ENCODE assay signal across 32 cellular contexts in genomic region chr4:186283311-186283710, GRCh38. TPM values are rescaled to one million over a fixed set of nuclear protein-coding genes. Genes with fewer than 3 reads are reported as not detected.
"Had no signal": no experiment of that assay in that cellular context is flagged by ENCODE, and none has a peak within 500 bp of the region (broad histone marks: within the 10 kb centered on the region; RNA-seq: fewer than 3 reads in every experiment).

No MANE protein-coding gene starts in this region.

- H3K27ac Mint-ChIP-seq: naive thymus-derived CD8-positive, alpha-beta T cell; natural killer cell treated with Interleukin-12 subunit alpha and Interleukin-12 subunit beta and Interleukin-15 and Interleukin-18, amount 100 ng/mL, for 72 hours; nephron progenitor cell; stimulated activated effector memory CD8-positive, alpha-beta T cell treated with anti-CD3 and anti-CD28 coated beads, Interleukin-12 subunit alpha, Interleukin-12 subunit beta, amount 100 ng/mL, for 72 hours; stimulated activated naive B cell treated with anti-CD40 and anti-IgM and Interleukin-4, amounts not matched to agents 10 μg/mL and 1 μg/mL and 100 μg/mL, for 72 hours; stimulated activated naive CD8-positive, alpha-beta T cell treated with anti-CD3 and anti-CD28 coated beads, Interleukin-15, Interleukin-2, amounts not matched to agents 100 ng/mL and 50 ng/mL, for 24 hours had no signal

- DNase-seq: naive thymus-derived CD8-positive, alpha-beta T cell; nephron progenitor cell; nucleus accumbens; pancreas; psoas muscle; right cardiac atrium; stimulated activated CD4-positive, alpha-beta T cell treated with anti-CD3 and anti-CD28 coated beads, Interleukin-15, amount 100 ng/mL, for 24 hours; stimulated activated CD4-positive, alpha-beta T cell treated with anti-CD3 and anti-CD28 coated beads, Interleukin-2, amount 100 ng/mL, for 24 hours; stimulated activated CD4-positive, alpha-beta T cell treated with anti-CD3 and anti-CD28 coated beads, Interleukin-2, amount 100 ng/mL, for 48 hours; stimulated activated CD4-positive, alpha-beta T cell treated with anti-CD3 and anti-CD28 coated beads, Interleukin-4, amount 100 ng/mL, for 24 hours; stimulated activated naive B cell treated with anti-CD40 and anti-IgM and Interleukin-4, amounts not matched to agents 10 μg/mL and 1 μg/mL and 100 μg/mL, for 72 hours; stimulated activated naive CD4-positive, alpha-beta T cell treated with Interleukin-2 at 50 U/mL for 16 hours; stomach; thyroid gland; trophoblast cell; upper lobe of left lung had no signal

- H3K4me3 ChIP-seq: pancreas, psoas muscle, skin epidermis, smooth muscle cell, stomach, thoracic aorta, thyroid gland, tibial nerve, upper lobe of left lung, vagina had no signal

- H3K36me3 ChIP-seq: neutrophil, stomach, thoracic aorta, thyroid gland, tibial nerve, upper lobe of left lung, vagina had no signal

- H3K27ac ChIP-seq: neutrophil, pancreas, psoas muscle, skin epidermis, stomach, thoracic aorta, thyroid gland, tibial nerve, upper lobe of left lung, vagina had no signal

- H3K4me2 ChIP-seq: smooth muscle cell had no signal

- H3K36me3 Mint-ChIP-seq: naive thymus-derived CD8-positive, alpha-beta T cell; natural killer cell treated with Interleukin-12 subunit alpha and Interleukin-12 subunit beta and Interleukin-15 and Interleukin-18, amount 100 ng/mL, for 72 hours; stimulated activated effector memory CD8-positive, alpha-beta T cell treated with anti-CD3 and anti-CD28 coated beads, Interleukin-12 subunit alpha, Interleukin-12 subunit beta, amount 100 ng/mL, for 72 hours; stimulated activated naive B cell treated with anti-CD40 and anti-IgM and Interleukin-4, amounts not matched to agents 10 μg/mL and 1 μg/mL and 100 μg/mL, for 72 hours had no signal

- H3K4me1 Mint-ChIP-seq: naive thymus-derived CD8-positive, alpha-beta T cell; neural crest cell; stimulated activated effector memory CD8-positive, alpha-beta T cell treated with anti-CD3 and anti-CD28 coated beads, Interleukin-12 subunit alpha, Interleukin-12 subunit beta, amount 100 ng/mL, for 72 hours; stimulated activated naive B cell treated with anti-CD40 and anti-IgM and Interleukin-4, amounts not matched to agents 10 μg/mL and 1 μg/mL and 100 μg/mL, for 72 hours had no signal

- H3K4me3 Mint-ChIP-seq: naive thymus-derived CD8-positive, alpha-beta T cell; natural killer cell treated with Interleukin-12 subunit alpha and Interleukin-12 subunit beta and Interleukin-15 and Interleukin-18, amount 100 ng/mL, for 72 hours; nephron progenitor cell; neural crest cell; stimulated activated effector memory CD8-positive, alpha-beta T cell treated with anti-CD3 and anti-CD28 coated beads, Interleukin-12 subunit alpha, Interleukin-12 subunit beta, amount 100 ng/mL, for 72 hours; stimulated activated naive B cell treated with anti-CD40 and anti-IgM and Interleukin-4, amounts not matched to agents 10 μg/mL and 1 μg/mL and 100 μg/mL, for 72 hours; stimulated activated naive CD8-positive, alpha-beta T cell treated with anti-CD3 and anti-CD28 coated beads, Interleukin-15, Interleukin-2, amounts not matched to agents 100 ng/mL and 50 ng/mL, for 24 hours had no signal

- H3K9me3 ChIP-seq: neutrophil, pancreas, psoas muscle, stomach, thoracic aorta, thyroid gland, tibial nerve, upper lobe of left lung, vagina had no signal

- H3K4me1 ChIP-seq: pancreas, psoas muscle, stomach, thyroid gland, tibial nerve, upper lobe of left lung, vagina had no signal

- H3K27me3 Mint-ChIP-seq: stimulated activated naive CD8-positive, alpha-beta T cell treated with anti-CD3 and anti-CD28 coated beads, Interleukin-15, Interleukin-2, amounts not matched to agents 100 ng/mL and 50 ng/mL, for 24 hours had no signal

- H3K27me3 ChIP-seq: neutrophil, pancreas, stomach, thyroid gland, tibial nerve, upper lobe of left lung, vagina had no signal

- FAIRE-seq: pancreas, urothelium cell line had no signal

- ATAC-seq: naive thymus-derived CD8-positive, alpha-beta T cell; natural killer cell treated with Interleukin-12 subunit alpha and Interleukin-12 subunit beta and Interleukin-15 and Interleukin-18, amount 100 ng/mL, for 72 hours; pancreas; psoas muscle; right cardiac atrium; sciatic nerve; stimulated activated effector memory CD8-positive, alpha-beta T cell treated with anti-CD3 and anti-CD28 coated beads, Interleukin-12 subunit alpha, Interleukin-12 subunit beta, amount 100 ng/mL, for 72 hours; stimulated activated naive B cell treated with anti-CD40 and anti-IgM and Interleukin-4, amounts not matched to agents 10 μg/mL and 1 μg/mL and 100 μg/mL, for 72 hours had no signal

- H3K9me3 Mint-ChIP-seq: naive thymus-derived CD8-positive, alpha-beta T cell; natural killer cell treated with Interleukin-12 subunit alpha and Interleukin-12 subunit beta and Interleukin-15 and Interleukin-18, amount 100 ng/mL, for 72 hours; nephron progenitor cell; neural crest cell; stimulated activated effector memory CD8-positive, alpha-beta T cell treated with anti-CD3 and anti-CD28 coated beads, Interleukin-12 subunit alpha, Interleukin-12 subunit beta, amount 100 ng/mL, for 72 hours; stimulated activated naive B cell treated with anti-CD40 and anti-IgM and Interleukin-4, amounts not matched to agents 10 μg/mL and 1 μg/mL and 100 μg/mL, for 72 hours; stimulated activated naive CD8-positive, alpha-beta T cell treated with anti-CD3 and anti-CD28 coated beads, Interleukin-15, Interleukin-2, amounts not matched to agents 100 ng/mL and 50 ng/mL, for 24 hours had no signal

RNA-seq across cellular contexts. Expression of gene F11, which starts 17.3 kb away (rescaled TPM):
- total RNA-seq: naive thymus-derived CD8-positive, alpha-beta T cell; natural killer cell treated with Interleukin-12 subunit alpha and Interleukin-12 subunit beta and Interleukin-15 and Interleukin-18, amount 100 ng/mL, for 72 hours; neural crest cell; osteocyte; sciatic nerve; smooth muscle cell; stomach; subcutaneous adipose tissue; thoracic aorta; thyroid gland; ureter; vagina had no signal
- polyA plus RNA-seq: naive thymus-derived CD8-positive, alpha-beta T cell; right cardiac atrium; smooth muscle cell had no signal

RNA-seq across cellular contexts. Expression of gene KLKB1, which starts 56.0 kb away (rescaled TPM):
- total RNA-seq: progenitor cell of endocrine pancreas, smooth muscle cell had no signal
- polyA plus RNA-seq: naive thymus-derived CD8-positive, alpha-beta T cell; smooth muscle cell had no signal
